11 cellular contexts compared by ENCODE assay signal in the genomic region with DNA sequence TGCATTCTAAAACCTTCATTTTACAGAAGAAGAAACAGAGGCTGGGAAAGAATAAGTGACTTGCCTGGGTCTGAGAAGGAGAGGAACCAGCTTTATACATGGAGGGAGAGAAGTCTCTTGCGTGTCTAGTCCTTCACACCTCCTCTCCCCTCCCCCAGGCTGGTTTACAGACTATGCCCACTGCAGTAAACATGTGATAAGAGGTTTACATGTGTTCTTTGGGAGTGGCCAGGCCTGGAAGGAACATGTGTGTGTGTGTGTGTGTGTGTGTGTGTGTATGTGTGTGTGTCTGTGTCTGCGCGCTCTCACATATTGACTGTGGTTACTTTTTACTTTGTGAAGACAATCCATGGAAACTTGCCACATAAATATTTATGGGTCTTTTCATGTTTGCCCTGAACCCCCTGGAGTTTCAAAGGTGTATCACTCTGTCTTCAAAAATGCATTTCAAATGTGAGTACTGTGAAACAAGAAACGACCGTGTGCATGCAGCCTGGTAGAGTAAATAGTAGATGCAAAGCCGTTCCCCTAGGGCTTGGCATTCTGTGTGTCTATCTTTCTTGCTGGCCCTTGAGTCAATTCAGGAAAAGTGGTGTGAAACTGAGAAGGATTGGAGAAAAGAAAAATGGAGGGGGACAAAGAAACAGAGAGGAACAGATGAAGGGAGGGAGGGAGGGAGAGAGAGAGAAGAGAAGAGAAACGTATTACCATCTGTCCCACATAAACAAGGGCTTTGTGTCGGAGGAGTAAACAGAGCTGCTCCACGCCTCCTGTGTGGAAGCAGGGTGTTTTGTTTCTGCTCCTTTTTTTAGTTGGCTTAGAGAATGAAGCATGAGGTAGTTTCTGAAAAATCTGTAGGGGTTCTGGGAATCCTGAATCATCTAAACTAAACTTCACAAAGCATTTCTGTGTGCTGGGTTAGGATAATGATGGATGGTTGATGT. TPM values are rescaled to one million over a fixed set of nuclear protein-coding genes. Genes with fewer than 3 reads are reported as not detected.
DNase-seq lines count a peak whose midpoint lies in the region; ATAC-seq and TF ChIP-seq lines count a peak whose summit lies in the region.
"Had no signal": no experiment of that assay in that cellular context is flagged by ENCODE, and none has a peak within 500 bp of the region (broad histone marks: within the 10 kb centered on the region; RNA-seq: fewer than 3 reads in every experiment).

No MANE protein-coding gene starts in this region.

- peaks cover 12% of the 10 kb centered on the region for H3K4me1 Mint-ChIP-seq in activated naive CD8-positive, alpha-beta T cell treated with anti-CD3 and anti-CD28 coated beads, Interleukin-2, amount 50 U/mL, for 24 hours
- H3K4me1 Mint-ChIP-seq in activated naive CD8-positive, alpha-beta T cell treated with anti-CD3 and anti-CD28 coated beads for 36 hours, result peaks cover 3% of the 10 kb centered on the region
- peaks cover 28% of the 10 kb centered on the region for H3K4me1 Mint-ChIP-seq in glutamatergic neuron (ENCODE audit: low read depth, unreplicated experiment)

- ATAC-seq in activated naive CD8-positive, alpha-beta T cell treated with anti-CD3 and anti-CD28 coated beads, Interleukin-2, amount 50 U/mL, for 24 hours, result peak; percentile 29
- ATAC-seq in HG02571 (IDR thresholded peaks at IDR 0.05; ENCODE audit: unreplicated experiment) (no peak), HG02973 (IDR thresholded peaks at IDR 0.05; ENCODE audit: unreplicated experiment) (no peak)

- H3K9me3 Mint-ChIP-seq in activated naive CD8-positive, alpha-beta T cell treated with anti-CD3 and anti-CD28 coated beads, Interleukin-2, amount 50 U/mL, for 24 hours, result no peaks in the 10 kb centered on the region
- no peaks in the 10 kb centered on the region for H3K9me3 Mint-ChIP-seq in activated naive CD8-positive, alpha-beta T cell treated with anti-CD3 and anti-CD28 coated beads for 36 hours
- no peaks in the 10 kb centered on the region for H3K9me3 Mint-ChIP-seq in glutamatergic neuron (ENCODE audit: unreplicated experiment)

- intact Hi-C loops in colonic mucosa (cut with DNase I), result no loop called here

- TF ChIP-seq EP300 in tibial nerve (IDR thresholded peaks at IDR 0.05), result peak in 1 of 2 donors; percentile 44

- H3K27me3 Mint-ChIP-seq in activated naive CD8-positive, alpha-beta T cell treated with anti-CD3 and anti-CD28 coated beads, Interleukin-2, amount 50 U/mL, for 24 hours, result peaks cover 25% of the 10 kb centered on the region
- H3K27me3 Mint-ChIP-seq in activated naive CD8-positive, alpha-beta T cell treated with anti-CD3 and anti-CD28 coated beads for 36 hours, result peaks cover 38% of the 10 kb centered on the region
- peaks cover 2% of the 10 kb centered on the region for H3K27me3 Mint-ChIP-seq in glutamatergic neuron (ENCODE audit: unreplicated experiment)

- H3K27ac ChIP-seq in tibial nerve (peak overlapping the region in 3 of 4 donors; percentile 31 to 79 (median 77)), colonic mucosa (no peak overlapping the region)
- H3K27ac ChIP-seq: BLaER1, left ventricle myocardium inferior had no signal

- WGBS in tibial nerve, 2 donors, result 43 to 44% methylated on average over 9 of the region's 9 CpGs

- H3K27me3 ChIP-seq in tibial nerve (no peaks in the 10 kb centered on the region), colonic mucosa (no peaks in the 10 kb centered on the region)
- H3K27me3 ChIP-seq: BLaER1 had no signal

- no peaks in the 10 kb centered on the region for H3K36me3 Mint-ChIP-seq in activated naive CD8-positive, alpha-beta T cell treated with anti-CD3 and anti-CD28 coated beads, Interleukin-2, amount 50 U/mL, for 24 hours (ENCODE audit: low read depth)
- H3K36me3 Mint-ChIP-seq in activated naive CD8-positive, alpha-beta T cell treated with anti-CD3 and anti-CD28 coated beads for 36 hours, result no peaks in the 10 kb centered on the region
- no peaks in the 10 kb centered on the region for H3K36me3 Mint-ChIP-seq in glutamatergic neuron (ENCODE audit: unreplicated experiment)

- no peaks in the 10 kb centered on the region for H3K36me3 ChIP-seq in tibial nerve
- H3K36me3 ChIP-seq in colonic mucosa, result no peaks in the 10 kb centered on the region
- H3K36me3 ChIP-seq: BLaER1, left ventricle myocardium inferior had no signal

- H3K9ac ChIP-seq in colonic mucosa (ENCODE audit: low read depth in 2 of 2, low read length in 2 of 2), result no peak overlapping the region
- H3K9ac ChIP-seq: BLaER1 had no signal

- no peak overlapping the region for H3K4me3 Mint-ChIP-seq in activated naive CD8-positive, alpha-beta T cell treated with anti-CD3 and anti-CD28 coated beads, Interleukin-2, amount 50 U/mL, for 24 hours
- H3K4me3 Mint-ChIP-seq in activated naive CD8-positive, alpha-beta T cell treated with anti-CD3 and anti-CD28 coated beads for 36 hours, result no peak overlapping the region
- no peak overlapping the region for H3K4me3 Mint-ChIP-seq in glutamatergic neuron (ENCODE audit: unreplicated experiment)

- H3K9me3 ChIP-seq in tibial nerve (no peaks in the 10 kb centered on the region), colonic mucosa (no peaks in the 10 kb centered on the region)
- H3K9me3 ChIP-seq: BLaER1, left ventricle myocardium inferior had no signal

- H3K4me3 ChIP-seq in tibial nerve (no peak overlapping the region), colonic mucosa (no peak overlapping the region)
- H3K4me3 ChIP-seq: BLaER1, left ventricle myocardium inferior had no signal

- DNase-seq in activated naive CD8-positive, alpha-beta T cell treated with anti-CD3 and anti-CD28 coated beads, Interleukin-2, amount 50 U/mL, for 24 hours, result no peak
- no peak for DNase-seq in activated naive CD8-positive, alpha-beta T cell treated with anti-CD3 and anti-CD28 coated beads for 36 hours
- DNase-seq in NCI-H774 (lab: John Stamatoyannopoulos, UW) (peak; percentile 68), glutamatergic neuron (no peak), tibial nerve (ENCODE audit: low spot score in 2 of 2) (no peak), colonic mucosa (no peak)
- DNase-seq: activated CD8-positive, alpha-beta memory T cell treated with anti-CD3 and anti-CD28 coated beads for 24 hours; left ventricle myocardium inferior had no signal

- H3K4me1 ChIP-seq in tibial nerve (peaks cover 0 to 67% (median 18%) of the 10 kb centered on the region in 4 donors), colonic mucosa (no peaks in the 10 kb centered on the region)
- H3K4me1 ChIP-seq: BLaER1, left ventricle myocardium inferior had no signal

- TF ChIP-seq CTCF in glutamatergic neuron (IDR thresholded peaks at IDR 0.05; ENCODE audit: partially characterized antibody, unreplicated experiment), result no peak
- no peak for TF ChIP-seq CTCF in tibial nerve (IDR thresholded peaks at IDR 0.05)
- TF ChIP-seq CTCF in colonic mucosa (IDR thresholded peaks at IDR 0.05), result no peak

- H3K27ac Mint-ChIP-seq in activated naive CD8-positive, alpha-beta T cell treated with anti-CD3 and anti-CD28 coated beads, Interleukin-2, amount 50 U/mL, for 24 hours, result no peak overlapping the region
- no peak overlapping the region for H3K27ac Mint-ChIP-seq in activated naive CD8-positive, alpha-beta T cell treated with anti-CD3 and anti-CD28 coated beads for 36 hours
- H3K27ac Mint-ChIP-seq in glutamatergic neuron (ENCODE audit: unreplicated experiment), result peak overlapping the region; percentile 81

- no peak for TF ChIP-seq POLR2A in tibial nerve (IDR thresholded peaks at IDR 0.05)

RNA-seq across cellular contexts. Expression of gene CLDN11, which starts 51.7 kb away (rescaled TPM):
- not detected for total RNA-seq in activated naive CD8-positive, alpha-beta T cell treated with anti-CD3 and anti-CD28 coated beads for 36 hours
- 0.44 TPM for total RNA-seq in glutamatergic neuron (ENCODE audit: unreplicated experiment)
- 10 to 100 TPM; 32.0 to 65.1 (median 52.8) TPM for total RNA-seq in tibial nerve
- 1 to 10 TPM; 1.3 to 7.2 TPM for total RNA-seq in colonic mucosa

Comparison
In these comparisons a context has a peak if more than half of its experiments do, and no peak if none do; other contexts are left out.
1. RNA of gene CLDN11, which starts 51.7 kb away (total RNA-seq): 32.0 to 65.1 TPM in tibial nerve; 1.3 to 7.2 TPM in colonic mucosa, 0.44 TPM in glutamatergic neuron (single experiment) and not detected in activated naive CD8-positive, alpha-beta T cell treated with anti-CD3 and anti-CD28 coated beads for 36 hours; every median in the first group is over 4 times any median in the second.